8 cellular contexts compared by ENCODE assay signal in genomic region chr1:184075040-184076029, GRCh38. TPM values are rescaled to one million over a fixed set of nuclear protein-coding genes. Genes with fewer than 3 reads are reported as not detected.
DNase-seq lines count a peak whose midpoint lies in the region; ATAC-seq, FAIRE-seq and TF ChIP-seq lines count a peak whose summit lies in the region.

No MANE protein-coding gene starts in this region.

- H3K14ac ChIP-seq in H9 (ENCODE audit: insufficient read depth, low read length) = no peak overlapping the region

- H3K4me3 Mint-ChIP-seq in H9 = no peak overlapping the region

- no peak overlapping the region for H3K56ac ChIP-seq in H9 (ENCODE audit: insufficient read length, low read depth, low read length)

- no peaks in the 10 kb centered on the region; a peak in 1 of 4 replicates for H3K4me1 Mint-ChIP-seq in H9

- TF ChIP-seq POLR2A in adrenal gland (IDR thresholded peaks at IDR 0.05) = no peak

- peak; percentile 89 for ATAC-seq in left ventricle myocardium superior
- ATAC-seq in HG02938 (IDR thresholded peaks at IDR 0.05; ENCODE audit: unreplicated experiment) = no peak

- peak; percentile 15 for FAIRE-seq in small intestine (lab: Jason Lieb, UNC)

- no peak overlapping the region for H2AFZ ChIP-seq in H9 (ENCODE audit: low read length)

- H2BK15ac ChIP-seq in H9 (ENCODE audit: low read depth, low read length) = no peak overlapping the region

- no peak overlapping the region for H3K4me3 ChIP-seq in adrenal gland
- no peak overlapping the region for H3K4me3 ChIP-seq in small intestine (ENCODE audit: low read depth in 1 of 2, low read length in 2 of 2)

- no peak overlapping the region for H4K8ac ChIP-seq in H9 (replicated peaks; ENCODE audit: insufficient read length, low read depth, low read length)

- H3K27ac ChIP-seq in H9 (ENCODE audit: insufficient read length, low read depth, low read length) (no peak overlapping the region), adrenal gland (peak overlapping the region in 2 of 5 donors; percentile 1 to 36), small intestine (ENCODE audit: low read depth in 1 of 2, low read length in 1 of 2) (no peak overlapping the region)

- TF ChIP-seq CTCF in H9 (conservative IDR thresholded peaks at IDR 0.05) (peak; percentile 80), adrenal gland (IDR thresholded peaks at IDR 0.05) (peak; percentile 36 to 91 (median 86))

- H3K79me2 ChIP-seq in H9 (ENCODE audit: insufficient read depth, low read length) = no peaks in the 10 kb centered on the region

- no peak overlapping the region for H2BK5ac ChIP-seq in H9 (ENCODE audit: insufficient read length, low read length)

- H4K20me1 ChIP-seq in H9 (ENCODE audit: control insufficient read depth, insufficient read depth, insufficient read length) = no peaks in the 10 kb centered on the region

- peaks cover 0 to 13% (median 8%) of the 10 kb centered on the region in 3 experiments; a peak in 5 of 7 replicates for H3K36me3 Mint-ChIP-seq in H9 (ENCODE audit: insufficient read depth in 1 of 3, low read depth in 3 of 3)

- H2BK12ac ChIP-seq in H9 (ENCODE audit: insufficient read length, low read depth, low read length) = no peak overlapping the region

- peaks cover 0 to 4% of the 10 kb centered on the region in 2 experiments; a peak in 2 of 5 replicates for H3K9me3 Mint-ChIP-seq in H9

- no peaks in the 10 kb centered on the region for H3K23me2 ChIP-seq in H9 (ENCODE audit: insufficient read length, low read depth, low read length, poor library complexity, severe bottlenecking)

- no peak overlapping the region for H4K91ac ChIP-seq in H9 (ENCODE audit: insufficient read length, low read depth, low read length)

- intact Hi-C loops in adrenal gland (cut with DNase I) = loop anchor here (5.0 to 10.0 kb wide), 2 partner anchors 147 to 589 kb away; no protein-coding TSS in a partner anchor
- intact Hi-C loops in left ventricle myocardium superior (cut with micrococcal nuclease) = loop anchor here (10.0 kb wide), 1 partner anchor 489 kb away; no protein-coding TSS in a partner anchor

- H3K27ac Mint-ChIP-seq in H9 = no peak overlapping the region

- peak; percentile 39 for DNase-seq in DMS 273 treated with DMSO at 0.1 percent for 48 hours (lab: John Stamatoyannopoulos, UW)
- DNase-seq in H9 = no peak
- DNase-seq in NCI-H2196 treated with DMSO at 0.1 percent for 48 hours (lab: John Stamatoyannopoulos, UW; ENCODE audit: unreplicated experiment) = peak; percentile 10
- DNase-seq in adrenal gland = peak in 6 of 7 donors; percentile 33 to 59 (median 54)
- no peak for DNase-seq in left ventricle myocardium superior
- peak; percentile 71 for DNase-seq in small intestine
- no peak for DNase-seq in islet precursor cell

- no peak overlapping the region for H2BK120ac ChIP-seq in H9 (ENCODE audit: low read depth, low read length, poor library complexity, severe bottlenecking)

- no peak overlapping the region for H3K18ac ChIP-seq in H9 (ENCODE audit: insufficient read length, low read depth, low read length)

- no peak overlapping the region for H3K23ac ChIP-seq in H9 (ENCODE audit: insufficient read length, low read depth, low read length)

- H3K4me1 ChIP-seq in H9 (ENCODE audit: insufficient read depth, low read length) (no peaks in the 10 kb centered on the region), adrenal gland (replicated peaks in 1 of 2) (no peaks in the 10 kb centered on the region), small intestine (ENCODE audit: control insufficient read depth in 2 of 2, insufficient read depth in 1 of 2, low read depth in 1 of 2, low read length in 1 of 2) (no peaks in the 10 kb centered on the region)

- no peaks in the 10 kb centered on the region for H3K79me1 ChIP-seq in H9 (ENCODE audit: insufficient read depth, low read depth, low read length, poor library complexity, severe bottlenecking)

- no peak overlapping the region for H3K4ac ChIP-seq in H9 (ENCODE audit: low read depth, low read length)

- no peaks in the 10 kb centered on the region for H3K27me3 Mint-ChIP-seq in H9 (ENCODE audit: low read depth)

- no peak overlapping the region for H3K4me2 ChIP-seq in H9 (ENCODE audit: insufficient read depth, insufficient read length, low read length)

- no peak overlapping the region for H4K5ac ChIP-seq in H9 (ENCODE audit: insufficient read length, low read depth, low read length)

- no peak overlapping the region for H2AK5ac ChIP-seq in H9 (ENCODE audit: insufficient read length, low read length)

- no peaks in the 10 kb centered on the region for H3K27me3 ChIP-seq in H9 (ENCODE audit: insufficient read depth, low read length)
- H3K27me3 ChIP-seq in adrenal gland = no peaks in the 10 kb centered on the region
- no peaks in the 10 kb centered on the region for H3K27me3 ChIP-seq in small intestine (ENCODE audit: control insufficient read depth in 2 of 2, insufficient read depth in 2 of 2, low read length in 2 of 2)

- H3K36me3 ChIP-seq in adrenal gland (replicated peaks in 1 of 2) (no peaks in the 10 kb centered on the region), small intestine (ENCODE audit: control insufficient read depth in 2 of 2, insufficient read depth in 2 of 2, low read length in 2 of 2) (no peaks in the 10 kb centered on the region)

- H3K9me3 ChIP-seq in H9 (ENCODE audit: control insufficient read depth, low read depth, low read length) = no peaks in the 10 kb centered on the region
- no peaks in the 10 kb centered on the region for H3K9me3 ChIP-seq in adrenal gland (replicated peaks in 1 of 3)
- no peaks in the 10 kb centered on the region for H3K9me3 ChIP-seq in small intestine (ENCODE audit: control insufficient read depth, low read depth)

- no peak overlapping the region for H3T11ph ChIP-seq in H9 (ENCODE audit: low read length)

- no CpG with 5 or more reads among the region's 4 CpGs for WGBS in H9 (ENCODE audit: extremely low coverage, insufficient read length, low lambda C conversion rate)
- 34 to 45% (median 42%) methylated on average over 4 of the region's 4 CpGs for WGBS in adrenal gland, 4 donors
- 45 to 60% (median 58%) methylated on average over 4 of the region's 4 CpGs for WGBS in small intestine, 3 donors

- no peak overlapping the region for H3K9ac ChIP-seq in H9 (ENCODE audit: extremely low read depth, insufficient read length, low read length)

- no peak overlapping the region for H2BK20ac ChIP-seq in H9 (ENCODE audit: low read depth, low read length, poor library complexity, severe bottlenecking)

RNA-seq across cellular contexts. Expression of gene TSEN15, which starts 23.8 kb away (rescaled TPM):
- 20.1 and 21.9 TPM in 2 replicates for total RNA-seq in H9 (2021)
- 10 to 100 TPM; 16.3 to 55.1 (median 28.8) TPM for total RNA-seq in adrenal gland
- 10 to 100 TPM; 19.3 to 45.1 (median 19.9) TPM for polyA plus RNA-seq in adrenal gland
- total RNA-seq in left ventricle myocardium superior = 27.2 TPM
- 10 to 100 TPM in 1 of 3 donors, 1 to 10 TPM in 2; 7.6 to 21.8 (median 8.9) TPM for polyA plus RNA-seq in small intestine

RNA-seq across cellular contexts. Expression of gene COLGALT2, which starts 37.8 kb away (rescaled TPM):
- total RNA-seq in H9 (2021) (1.2 and 1.4 TPM in 2 replicates), adrenal gland (10 to 100 TPM in 3 of 8 donors, 1 to 10 TPM in 5; 2.6 to 12.6 (median 8.5) TPM), left ventricle myocardium superior (5.4 TPM)
- polyA plus RNA-seq in adrenal gland (10 to 100 TPM in 1 of 3 donors, 1 to 10 TPM in 2; 5.4 to 12.9 (median 8.2) TPM), small intestine (under 1 TPM in 1 of 3 donors, not detected in 2; 0.43 TPM)

Comparison
In these comparisons a context has a peak if more than half of its experiments do, and no peak if none do; other contexts are left out.
1. DNase-seq: peak in DMS 273 treated with DMSO at 0.1 percent for 48 hours (single experiment), NCI-H2196 treated with DMSO at 0.1 percent for 48 hours (single experiment), adrenal gland (6 of 7) and small intestine (single experiment); none in H9 (single experiment), left ventricle myocardium superior (single experiment) and islet precursor cell (single experiment).